Comparison of ENCODE assay signal across 1 cellular context in the genomic region with DNA sequence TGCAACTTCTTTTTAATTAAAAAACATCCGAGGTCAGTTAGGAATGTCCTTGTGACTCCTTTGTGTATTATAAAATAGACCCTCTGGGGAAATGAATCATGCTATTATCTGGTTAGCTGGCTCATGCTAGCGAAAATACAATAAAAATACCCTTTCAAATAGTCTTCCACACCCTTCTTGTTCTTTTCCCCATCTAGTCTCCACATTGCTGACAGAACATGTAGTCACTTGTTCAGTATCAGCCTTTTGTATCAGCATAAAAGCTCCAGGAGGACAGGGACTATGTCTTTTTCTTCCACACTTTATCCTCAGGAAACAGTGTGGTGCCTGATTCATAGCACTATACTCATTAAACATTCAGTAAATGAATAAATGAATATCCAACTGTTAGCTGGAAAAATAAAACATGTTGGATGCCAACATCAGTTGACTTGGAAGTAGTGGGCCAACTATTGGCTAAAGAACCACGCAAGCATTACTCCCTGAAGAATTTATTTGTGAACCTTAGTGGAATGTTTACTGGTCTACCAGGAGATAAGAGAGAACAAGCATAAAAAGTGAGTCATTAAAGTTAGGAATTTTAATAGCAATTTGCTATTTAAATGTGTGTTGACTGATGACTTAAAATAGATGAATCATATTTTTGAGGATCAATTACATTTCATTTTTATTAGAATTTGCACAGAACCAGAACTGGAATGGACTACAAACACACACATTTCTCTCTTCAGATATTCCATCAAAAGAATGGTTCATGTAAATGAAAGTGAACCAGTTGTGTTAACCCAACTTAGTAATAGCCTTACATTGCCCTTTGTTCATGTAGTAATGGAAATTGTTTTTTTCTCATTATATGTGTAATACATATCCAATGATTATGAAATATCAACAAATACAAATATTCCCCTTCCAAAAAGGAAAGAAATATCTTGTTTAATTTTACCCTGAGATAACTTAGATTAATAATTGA.
A peak's percentile ranks its signal among the peaks of the same experiment; 100 is the strongest.
TF ChIP-seq lines count a peak whose summit lies in the region.

No MANE protein-coding gene starts in this region.

TF ChIP-seq in HCT116, 20 proteins besides CTCF, POLR2A, EP300 and RAD21 (continued from another document):
- TF ChIP-seq, protein P1, sequence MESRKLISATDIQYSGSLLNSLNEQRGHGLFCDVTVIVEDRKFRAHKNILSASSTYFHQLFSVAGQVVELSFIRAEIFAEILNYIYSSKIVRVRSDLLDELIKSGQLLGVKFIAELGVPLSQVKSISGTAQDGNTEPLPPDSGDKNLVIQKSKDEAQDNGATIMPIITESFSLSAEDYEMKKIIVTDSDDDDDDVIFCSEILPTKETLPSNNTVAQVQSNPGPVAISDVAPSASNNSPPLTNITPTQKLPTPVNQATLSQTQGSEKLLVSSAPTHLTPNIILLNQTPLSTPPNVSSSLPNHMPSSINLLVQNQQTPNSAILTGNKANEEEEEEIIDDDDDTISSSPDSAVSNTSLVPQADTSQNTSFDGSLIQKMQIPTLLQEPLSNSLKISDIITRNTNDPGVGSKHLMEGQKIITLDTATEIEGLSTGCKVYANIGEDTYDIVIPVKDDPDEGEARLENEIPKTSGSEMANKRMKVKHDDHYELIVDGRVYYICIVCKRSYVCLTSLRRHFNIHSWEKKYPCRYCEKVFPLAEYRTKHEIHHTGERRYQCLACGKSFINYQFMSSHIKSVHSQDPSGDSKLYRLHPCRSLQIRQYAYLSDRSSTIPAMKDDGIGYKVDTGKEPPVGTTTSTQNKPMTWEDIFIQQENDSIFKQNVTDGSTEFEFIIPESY (IDR thresholded peaks at IDR 0.05; ENCODE audit: extremely low read depth, insufficient replicate concordance, low read length) = no peak
- no peak for TF ChIP-seq SIN3A (IDR thresholded peaks at IDR 0.05; ENCODE audit: low read depth)
- TF ChIP-seq YY1 (IDR thresholded peaks at IDR 0.05; ENCODE audit: extremely low read depth, insufficient replicate concordance, low read depth, low read length) = no peak
- no peak for TF ChIP-seq CBX3 (IDR thresholded peaks at IDR 0.05; ENCODE audit: low read depth)
- TF ChIP-seq ZFX (IDR thresholded peaks at IDR 0.05) = no peak
- no peak for TF ChIP-seq ELF1 (IDR thresholded peaks at IDR 0.05; ENCODE audit: borderline replicate concordance, low read depth)
- TF ChIP-seq EZH2phosphoT487 (IDR thresholded peaks at IDR 0.05; ENCODE audit: borderline replicate concordance) = no peak
- TF ChIP-seq, protein P2, sequence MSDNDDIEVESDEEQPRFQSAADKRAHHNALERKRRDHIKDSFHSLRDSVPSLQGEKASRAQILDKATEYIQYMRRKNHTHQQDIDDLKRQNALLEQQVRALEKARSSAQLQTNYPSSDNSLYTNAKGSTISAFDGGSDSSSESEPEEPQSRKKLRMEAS (IDR thresholded peaks at IDR 0.05) = no peak
- TF ChIP-seq SRF (IDR thresholded peaks at IDR 0.05; ENCODE audit: low read depth) = no peak
- peak; percentile 58 for TF ChIP-seq FOSL1 (IDR thresholded peaks at IDR 0.05; ENCODE audit: low read depth)
TF ChIP-seq in HCT116: peak in this region for 5.
